Comparison of ENCODE assay signal across 11 cellular contexts in the genomic region with DNA sequence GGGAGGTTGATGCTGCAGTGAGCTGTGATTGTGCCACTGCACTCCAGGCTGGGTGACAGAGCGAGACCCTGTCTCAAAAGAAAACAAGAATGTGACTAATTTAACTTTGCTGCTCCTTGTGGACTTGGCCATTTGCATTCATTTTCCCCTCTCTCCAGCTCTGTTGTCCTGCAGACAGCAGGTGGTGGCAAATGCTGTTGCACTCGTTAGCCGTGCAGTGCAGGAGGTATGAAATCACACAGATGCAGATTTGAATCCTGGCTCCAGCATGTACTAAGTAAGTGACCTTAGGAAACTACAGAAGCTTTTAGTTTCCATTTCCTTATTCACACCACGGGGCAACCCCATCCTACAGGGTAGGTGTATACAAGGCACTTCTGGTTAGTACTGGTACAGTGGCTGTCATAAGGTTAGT. TPM values are rescaled to one million over a fixed set of nuclear protein-coding genes. Genes with fewer than 3 reads are reported as not detected.
DNase-seq lines count a peak whose midpoint lies in the region; ATAC-seq and TF ChIP-seq lines count a peak whose summit lies in the region.
"Had no signal": no experiment of that assay in that cellular context is flagged by ENCODE, and none has a peak within 500 bp of the region (broad histone marks: within the 10 kb centered on the region; RNA-seq: fewer than 3 reads in every experiment).

No MANE protein-coding gene starts in this region.

- CTCF ChIA-PET in CD8-positive, alpha-beta memory T cell (lab: Charles Lee): interaction anchor here (1.1 to 2.9 kb wide), 2 partner anchors 9 to 11 kb away, joined by 3 to 17 read pairs; a partner anchor contains a TSS

- H3K27ac ChIP-seq in CD8-positive, alpha-beta memory T cell (ENCODE audit: low read depth, low read length): no peak overlapping the region
- H3K27ac ChIP-seq: gastrocnemius medialis had no signal

- DNase-seq in ACHN: no peak
- no peak for DNase-seq in activated CD4-positive, alpha-beta T cell treated with anti-CD3 and anti-CD28 coated beads, Interleukin-2, amount 50 U/mL, for 1 hour
- DNase-seq in CD8-positive, alpha-beta memory T cell: no peak
- DNase-seq: gastrocnemius medialis; NCI-H345; stimulated activated CD4-positive, alpha-beta T cell treated with anti-CD3 and anti-CD28 coated beads, Interleukin-2, amount 100 ng/mL, for 48 hours had no signal

- H3K36me3 Mint-ChIP-seq in brain: no peaks in the 10 kb centered on the region
- H3K36me3 Mint-ChIP-seq in CD8-positive, alpha-beta memory T cell: no peaks in the 10 kb centered on the region

- no peaks in the 10 kb centered on the region for H3K9me3 ChIP-seq in CD8-positive, alpha-beta memory T cell (ENCODE audit: low read length)
- H3K9me3 ChIP-seq: gastrocnemius medialis had no signal

- H3K27me3 Mint-ChIP-seq in brain: no peaks in the 10 kb centered on the region
- H3K27me3 Mint-ChIP-seq in CD8-positive, alpha-beta memory T cell: peaks cover 0 to 8% of the 10 kb centered on the region in 2 donors

- no peaks in the 10 kb centered on the region for H3K36me3 ChIP-seq in CD8-positive, alpha-beta memory T cell (ENCODE audit: insufficient read depth, low read length)
- H3K36me3 ChIP-seq: gastrocnemius medialis had no signal

- H3K4me1 ChIP-seq in CD8-positive, alpha-beta memory T cell (ENCODE audit: insufficient read depth, low read length): no peaks in the 10 kb centered on the region

- H3K27ac Mint-ChIP-seq in brain: peak overlapping the region in 3 of 5 experiments; percentile 1 to 81 (median 22)
- peak overlapping the region in 1 of 8 donors; percentile 54 for H3K27ac Mint-ChIP-seq in CD8-positive, alpha-beta memory T cell

- ATAC-seq in GM18511 (IDR thresholded peaks at IDR 0.05; ENCODE audit: unreplicated experiment) (peak; percentile 80), GM21423 (IDR thresholded peaks at IDR 0.05; ENCODE audit: unreplicated experiment) (peak; percentile 77), HG03196 (IDR thresholded peaks at IDR 0.05; ENCODE audit: unreplicated experiment) (peak; percentile 85), GM19035 (IDR thresholded peaks at IDR 0.05; ENCODE audit: unreplicated experiment) (no peak)
- ATAC-seq: gastrocnemius medialis had no signal

- POLR2A ChIA-PET in CD8-positive, alpha-beta memory T cell (lab: Charles Lee): interaction anchor here (0.6 kb wide), 1 partner anchor 97 kb away, joined by 3 read pairs; a partner anchor contains a TSS

- peaks cover 23% of the 10 kb centered on the region for H3K4me1 Mint-ChIP-seq in brain
- no peaks in the 10 kb centered on the region for H3K4me1 Mint-ChIP-seq in CD8-positive, alpha-beta memory T cell

- H3K4me3 Mint-ChIP-seq in brain: peak overlapping the region in 1 of 5 experiments; percentile 46
- no peak overlapping the region for H3K4me3 Mint-ChIP-seq in CD8-positive, alpha-beta memory T cell

- in situ Hi-C loops in ACHN (cut with HindIII; ENCODE audit: low pct_ligation_motif_present, low pct_unique_long_range_greater_than_20kb, low sequenced_read_pairs): no loop called here

- H3K4me3 ChIP-seq in CD8-positive, alpha-beta memory T cell (ENCODE audit: low read length): no peak overlapping the region
- H3K4me3 ChIP-seq: gastrocnemius medialis had no signal

- TF ChIP-seq CTCF in brain (conservative IDR thresholded peaks at IDR 0.05): no peak

- H3K27me3 ChIP-seq in CD8-positive, alpha-beta memory T cell (ENCODE audit: insufficient read depth, low read length, poor library complexity, severe bottlenecking): no peaks in the 10 kb centered on the region
- H3K27me3 ChIP-seq: gastrocnemius medialis had no signal

- H3K9me3 Mint-ChIP-seq in brain: peaks cover 0 to 6% (median 0%) of the 10 kb centered on the region in 5 experiments
- no peaks in the 10 kb centered on the region for H3K9me3 Mint-ChIP-seq in CD8-positive, alpha-beta memory T cell

RNA-seq across cellular contexts. Expression of a gene that starts 9.6 kb away (rescaled TPM):
- 6.2 TPM for polyA plus RNA-seq in brain (ENCODE audit: insufficient read depth, low read depth, low replicate concordance)
- 1 to 10 TPM; 7.5 to 7.6 TPM for total RNA-seq in CD8-positive, alpha-beta memory T cell
- 0.38 TPM for polyA plus RNA-seq in CD8-positive, alpha-beta memory T cell
